ENCODE assay signal across 17 cellular contexts in genomic region chr3:123655400-123655799, GRCh38.
DNase-seq lines count a peak whose midpoint lies in the region; ATAC-seq and TF ChIP-seq lines count a peak whose summit lies in the region.
"Had no signal": no experiment of that assay in that cellular context is flagged by ENCODE, and none has a peak within 500 bp of the region (broad histone marks: within the 10 kb centered on the region; RNA-seq: fewer than 3 reads in every experiment).

No MANE protein-coding gene starts in this region.

- H3K9me3 ChIP-seq in IMR-90 (ENCODE audit: control insufficient read depth, insufficient read depth, low read length) = no peaks in the 10 kb centered on the region
- H3K9me3 ChIP-seq in ascending aorta = no peaks in the 10 kb centered on the region
- no peaks in the 10 kb centered on the region for H3K9me3 ChIP-seq in mesenchymal stem cell (ENCODE audit: control insufficient read depth, low read length)
- no peaks in the 10 kb centered on the region for H3K9me3 ChIP-seq in thyroid gland

- no peak overlapping the region for H3K4me3 ChIP-seq in IMR-90 (ENCODE audit: insufficient read depth, low read depth, low read length)
- no peak overlapping the region for H3K4me3 ChIP-seq in ascending aorta
- no peak overlapping the region for H3K4me3 ChIP-seq in mesenchymal stem cell (ENCODE audit: insufficient read depth in 1 of 2, low read depth in 1 of 2, low read length in 2 of 2)
- H3K4me3 ChIP-seq in thyroid gland (replicated peaks in 1 of 3) = no peak overlapping the region

- H3K4ac ChIP-seq in IMR-90 (ENCODE audit: low read depth, low read length) (peak overlapping the region; percentile 16; the same call in 1 of the 2 replicates), mesenchymal stem cell (ENCODE audit: low read depth in 1 of 2, low read length in 2 of 2) (no peak overlapping the region)

- H3K36me3 ChIP-seq in IMR-90 (ENCODE audit: control insufficient read depth, insufficient read depth, low read length) (peaks cover 72% of the 10 kb centered on the region), ascending aorta (peaks cover 40 to 60% of the 10 kb centered on the region in 2 donors), mesenchymal stem cell (ENCODE audit: control insufficient read depth in 1 of 2, insufficient read depth in 2 of 2, low read depth in 1 of 2, low read length in 2 of 2) (peaks cover 23 to 50% of the 10 kb centered on the region in 2 experiments), thyroid gland (no peaks in the 10 kb centered on the region)

- H3K14ac ChIP-seq in IMR-90 (replicated peaks; ENCODE audit: low read depth, low read length) = no peak overlapping the region
- H3K14ac ChIP-seq in mesenchymal stem cell (ENCODE audit: low read length in 2 of 2) = no peak overlapping the region

- no peak for DNase-seq in IMR-90
- DNase-seq in ascending aorta (ENCODE audit: low spot score in 2 of 2) = no peak
- DNase-seq in mesenchymal stem cell = no peak
- no peak for DNase-seq in thyroid gland
- no peak for DNase-seq in effector CD4-positive, alpha-beta T cell
- DNase-seq in ureter (ENCODE audit: low spot score) = no peak
- DNase-seq in DMS153 (lab: John Stamatoyannopoulos, UW) = no peak
- DNase-seq: activated CD4-positive, alpha-beta memory T cell treated with anti-CD3 and anti-CD28 coated beads for 36 hours; activated T-cell treated with anti-CD3 and anti-CD28 coated beads, Interleukin-2, amount 50 U/mL, for 4 hours; CD8-positive, alpha-beta memory T cell; H7; naive thymus-derived CD8-positive, alpha-beta T cell; NCI-H2081 treated with DMSO at 0.1 percent for 48 hours; T-helper 1 cell had no signal

- no CpG with 5 or more reads among the region's 2 CpGs for WGBS in IMR-90 (ENCODE audit: extremely low coverage in 2 of 2, insufficient read length in 1 of 2), 2 experiments
- WGBS in mesenchymal stem cell = 98% methylated on average over 2 of the region's 2 CpGs
- WGBS in thyroid gland, 2 donors = 92 to 98% methylated on average over 2 of the region's 2 CpGs

- H2BK15ac ChIP-seq in IMR-90 (ENCODE audit: low read depth, low read length) (0 out of 3 replicates have a peak overlapping the region, but pooled peaks have one; percentile 38), mesenchymal stem cell (ENCODE audit: low read depth, poor library complexity, severe bottlenecking) (no peak overlapping the region)

- in situ Hi-C loops in IMR-90 (cut with MboI; ENCODE audit: low sequenced_read_pairs) = no loop called here

- dilution Hi-C loops in IMR-90 (cut with HindIII; ENCODE audit: low sequenced_read_pairs, unreplicated experiment) = no loop called here

- H3K27ac ChIP-seq in IMR-90 (ENCODE audit: insufficient read depth, low read length) (peak overlapping the region; percentile 4; the same call in 1 of the 2 replicates), ascending aorta (peak overlapping the region; percentile 85 to 96), mesenchymal stem cell (ENCODE audit: low read length, poor library complexity, severe bottlenecking) (no peak overlapping the region), thyroid gland (peak overlapping the region in 2 of 3 donors; percentile 20 to 99)
- H3K27ac ChIP-seq: parathyroid adenoma had no signal

- H3K4me2 ChIP-seq in IMR-90 (ENCODE audit: low read depth, low read length) (no peak overlapping the region), mesenchymal stem cell (ENCODE audit: low read length, poor library complexity, severe bottlenecking) (no peak overlapping the region)

- H3K18ac ChIP-seq in IMR-90 (ENCODE audit: low read depth, low read length) = no peak overlapping the region
- no peak overlapping the region for H3K18ac ChIP-seq in mesenchymal stem cell (ENCODE audit: low read depth in 1 of 2, low read length in 2 of 2)

- H2BK5ac ChIP-seq in IMR-90 (ENCODE audit: low read depth, low read length, poor library complexity, severe bottlenecking) (no peak overlapping the region), mesenchymal stem cell (ENCODE audit: low read depth, low read length, poor library complexity, severe bottlenecking) (no peak overlapping the region)

- TF ChIP-seq POLR2A in IMR-90 (IDR thresholded peaks at IDR 0.05; ENCODE audit: low read depth, low read length) (no peak), thyroid gland (IDR thresholded peaks at IDR 0.05) (no peak)

- H3K23ac ChIP-seq in IMR-90 (ENCODE audit: low read depth, low read length) (no peak overlapping the region), mesenchymal stem cell (ENCODE audit: low read length in 2 of 2) (no peak overlapping the region)

- TF ChIP-seq RAD21 in IMR-90 (IDR thresholded peaks at IDR 0.05; ENCODE audit: low read length) = no peak

- H4K8ac ChIP-seq in IMR-90 (ENCODE audit: low read depth in 2 of 2, low read length in 2 of 2) (0 out of 4 replicates have a peak overlapping the region, but pooled peaks of 1 of the 2 experiments have one; percentile 3), mesenchymal stem cell (ENCODE audit: low read length) (no peak overlapping the region)

- TF ChIP-seq CTCF in IMR-90 (conservative IDR thresholded peaks at IDR 0.05; ENCODE audit: low read depth, low read length) (no peak), ascending aorta (IDR thresholded peaks at IDR 0.05) (no peak), thyroid gland (IDR thresholded peaks at IDR 0.05) (no peak)

- H3K9ac ChIP-seq in IMR-90 (ENCODE audit: low read depth, low read length) = no peak overlapping the region
- H3K9ac ChIP-seq in mesenchymal stem cell (ENCODE audit: low read length) = no peak overlapping the region
- H3K9ac ChIP-seq: parathyroid adenoma had no signal

- H3K27me3 ChIP-seq in IMR-90 (ENCODE audit: control insufficient read depth, insufficient read depth, low read length) (no peaks in the 10 kb centered on the region), ascending aorta (no peaks in the 10 kb centered on the region), mesenchymal stem cell (ENCODE audit: control insufficient read depth in 1 of 2, insufficient read depth in 1 of 2, low read length in 2 of 2) (no peaks in the 10 kb centered on the region), thyroid gland (no peaks in the 10 kb centered on the region)

- peaks cover 34% of the 10 kb centered on the region for H3K9me1 ChIP-seq in IMR-90 (ENCODE audit: insufficient read depth, low read length)

- ATAC-seq in IMR-90 (ENCODE audit: low read depth) = no peak
- ATAC-seq in GM19452 (IDR thresholded peaks at IDR 0.05; ENCODE audit: unreplicated experiment) = no peak
- ATAC-seq: activated T-cell treated with anti-CD3 and anti-CD28 coated beads, Interleukin-2, amount 50 U/mL, for 4 hours; naive thymus-derived CD8-positive, alpha-beta T cell; Right ventricle myocardium inferior had no signal

- intact Hi-C loops in IMR-90 (cut with micrococcal nuclease) = loop anchor here (10.0 kb wide), 1 partner anchor 219 kb away; no protein-coding TSS in a partner anchor
- intact Hi-C loops in ascending aorta (cut with DNase I) = no loop called here
- intact Hi-C loops in thyroid gland (cut with DNase I) = no loop called here

- H2AFZ ChIP-seq in IMR-90 (replicated peaks; ENCODE audit: low read length, poor library complexity) (no peak overlapping the region), mesenchymal stem cell (ENCODE audit: low read depth, low read length) (no peak overlapping the region)
- H2AFZ ChIP-seq: parathyroid adenoma had no signal

- H2BK20ac ChIP-seq in IMR-90 (ENCODE audit: low read depth, low read length) = 0 out of 2 replicates have a peak overlapping the region, but pooled peaks have one; percentile 7

- H2BK120ac ChIP-seq in IMR-90 (ENCODE audit: low read depth, low read length) (peak overlapping the region; percentile 7; the same call in 1 of the 2 replicates), mesenchymal stem cell (ENCODE audit: low read depth, low read length) (no peak overlapping the region)

- H2AK5ac ChIP-seq in IMR-90 (ENCODE audit: low read depth, low read length) (peak overlapping the region; percentile 21; the same call in 1 of the 2 replicates), mesenchymal stem cell (ENCODE audit: low read length, severe bottlenecking) (peak overlapping the region; percentile 63)

- H4K20me1 ChIP-seq in IMR-90 (ENCODE audit: insufficient read depth, low read length) = no peaks in the 10 kb centered on the region

- POLR2A ChIA-PET in IMR-90 (lab: Charles Lee; ENCODE audit: unreplicated experiment) = no interaction called here

- no peak overlapping the region for H3K56ac ChIP-seq in IMR-90 (ENCODE audit: extremely low read depth, insufficient read depth, low read length)

- CTCF ChIA-PET in IMR-90 (lab: Yijun Ruan, JAX) = interaction anchor here (0.7 kb wide), 1 partner anchor 13 kb away, joined by 3 read pairs; no protein-coding TSS in a partner anchor

- no TSS peak for BruUV-seq in IMR-90 (replicated peaks; lab: Mats Ljungman, UMichigan)

- no peak overlapping the region for H4K91ac ChIP-seq in IMR-90 (ENCODE audit: insufficient read depth, low read depth, low read length)
- H4K91ac ChIP-seq in mesenchymal stem cell (ENCODE audit: low read length) = no peak overlapping the region

- H3K4me1 ChIP-seq in IMR-90 (ENCODE audit: control insufficient read depth, insufficient read depth, low read length) (peaks cover 34% of the 10 kb centered on the region), ascending aorta (peaks cover 41 to 80% of the 10 kb centered on the region in 2 donors), mesenchymal stem cell (ENCODE audit: control insufficient read depth, insufficient read depth, low read depth, low read length) (peaks cover 21% of the 10 kb centered on the region), thyroid gland (peaks cover 47 to 52% of the 10 kb centered on the region in 2 donors)

- H2AK9ac ChIP-seq in IMR-90 (replicated peaks; ENCODE audit: low read depth, low read length, poor library complexity) = no peak overlapping the region

- no peak overlapping the region for H2BK12ac ChIP-seq in mesenchymal stem cell (ENCODE audit: low read length in 2 of 2)

- peaks cover 21 to 78% of the 10 kb centered on the region in 2 experiments for H3K79me1 ChIP-seq in IMR-90 (ENCODE audit: low read depth in 1 of 2, low read length in 2 of 2)
- H3K79me1 ChIP-seq in mesenchymal stem cell (replicated peaks; ENCODE audit: low read length, poor library complexity, severe bottlenecking) = peaks cover 20% of the 10 kb centered on the region

- no peak overlapping the region for H4K5ac ChIP-seq in IMR-90 (ENCODE audit: low read depth, low read length)

TF ChIP-seq in IMR-90, 13 proteins besides CTCF, POLR2A, EP300 and RAD21 (continues in another document):
- no peak for TF ChIP-seq CEBPB (IDR thresholded peaks at IDR 0.05; ENCODE audit: low read depth, low read length)
- TF ChIP-seq SMC3 (IDR thresholded peaks at IDR 0.05; ENCODE audit: low read depth, low read length) = no peak
- TF ChIP-seq FOS (IDR thresholded peaks at IDR 0.05; ENCODE audit: low read depth, low read length) = no peak
- TF ChIP-seq MXI1 (IDR thresholded peaks at IDR 0.05; ENCODE audit: borderline replicate concordance, low read depth, low read length) = no peak
- TF ChIP-seq RCOR1 (IDR thresholded peaks at IDR 0.05; ENCODE audit: insufficient replicate concordance, low read length) = no peak
- no peak for TF ChIP-seq MAFK (IDR thresholded peaks at IDR 0.05; ENCODE audit: low read depth, low read length)
- TF ChIP-seq RFX5 (IDR thresholded peaks at IDR 0.05; ENCODE audit: low read depth, low read length) = no peak
